ENCODE assay signal across 8 cellular contexts in the genomic region with DNA sequence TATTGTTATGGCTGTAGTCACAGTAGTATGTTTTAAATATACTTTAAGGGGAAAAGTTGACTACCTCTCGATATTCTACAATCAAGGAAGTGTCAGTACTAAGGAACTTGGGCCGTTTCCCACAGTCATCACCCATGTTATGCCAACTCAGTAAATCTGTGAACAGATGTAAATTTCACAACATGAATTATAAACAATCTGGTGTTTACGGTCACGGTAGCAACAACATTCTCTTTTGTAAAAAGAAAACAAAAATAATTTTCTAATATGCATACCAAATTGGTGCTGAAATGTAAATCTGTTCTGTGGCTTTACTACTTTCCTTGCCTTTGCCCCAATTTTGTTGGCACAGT. TPM values are rescaled to one million over a fixed set of nuclear protein-coding genes. Genes with fewer than 3 reads are reported as not detected.
DNase-seq lines count a peak whose midpoint lies in the region; ATAC-seq, FAIRE-seq and TF ChIP-seq lines count a peak whose summit lies in the region.

No MANE protein-coding gene starts in this region.

- TF ChIP-seq POLR2A in H1 (IDR thresholded peaks at IDR 0.05; ENCODE audit: control extremely low read depth in 1 of 2, low read depth in 2 of 2, low read length in 2 of 2), result no peak

- H3K4me3 ChIP-seq in NT2/D1 (ENCODE audit: insufficient read length, low read depth) (peak overlapping the region; percentile 88), H1 (ENCODE audit: extremely low read depth in 1 of 4, insufficient read depth in 2 of 4, low read depth in 3 of 4, low read length in 4 of 4) (peak overlapping the region; percentile 70 to 83 (median 82)), neural progenitor cell (peak overlapping the region; percentile 60)

- H3K9me3 ChIP-seq in NT2/D1 (ENCODE audit: insufficient read depth, low read length) (no peaks in the 10 kb centered on the region), H1 (ENCODE audit: insufficient read depth in 2 of 2, low read depth in 1 of 2, low read length in 1 of 2) (no peaks in the 10 kb centered on the region), neural progenitor cell (ENCODE audit: low read depth) (no peaks in the 10 kb centered on the region)

- 24% methylated on average over 4 of the region's 4 CpGs; no CpG with 5 or more reads in 1 of the 2 experiments for WGBS in H1 (ENCODE audit: extremely low coverage in 1 of 2, insufficient coverage in 1 of 2, insufficient read length in 1 of 2, insufficient replicate concordance in 2 of 2, low coverage in 1 of 2, low lambda C conversion rate in 2 of 2, missing lambda C conversion rate in 1 of 2), 2 experiments

- H4K5ac ChIP-seq in H1 (ENCODE audit: insufficient read length, low read depth, low read length), result no peak overlapping the region

- no peak overlapping the region for H2BK120ac ChIP-seq in H1 (replicated peaks; ENCODE audit: low read depth, low read length)

- no peak overlapping the region for H4K8ac ChIP-seq in H1 (ENCODE audit: extremely low read depth, insufficient read depth, low read length)

- CTCF ChIA-PET in H1 (lab: Charles Lee; ENCODE audit: partially characterized antibody), result interaction anchor here (0.5 to 4.9 kb wide), 15 partner anchors 11 to 836 kb away, joined by 3 to 38 read pairs (median 5); no protein-coding TSS in a partner anchor

- TF ChIP-seq CTCF in C4-2B (conservative IDR thresholded peaks at IDR 0.05) (no peak), H1 (IDR thresholded peaks at IDR 0.05; ENCODE audit: control extremely low read depth in 1 of 3, insufficient read depth in 1 of 3, low read depth in 1 of 3, low read length in 3 of 3) (no peak), neural progenitor cell (IDR thresholded peaks at IDR 0.05) (no peak)

- no peak overlapping the region for H2AK5ac ChIP-seq in H1 (ENCODE audit: low read depth, low read length)

- no peak overlapping the region for H2BK5ac ChIP-seq in H1 (ENCODE audit: low read depth, low read length)

- no peaks in the 10 kb centered on the region for H4K20me1 ChIP-seq in H1 (replicated peaks in 1 of 2; ENCODE audit: control insufficient read depth in 1 of 2, insufficient read depth in 2 of 2, low read length in 2 of 2)
- H4K20me1 ChIP-seq in neural progenitor cell (ENCODE audit: low read depth), result peaks cover 20% of the 10 kb centered on the region

- POLR2A ChIA-PET in H1 (lab: Charles Lee; ENCODE audit: partially characterized antibody), result interaction anchor here (1.5 to 2.5 kb wide), 5 partner anchors 10 to 208 kb away, joined by 3 to 8 read pairs (median 5); partner anchors contain the start of genes HS2ST1 and SELENOF

- H3K4me1 ChIP-seq in NT2/D1 (ENCODE audit: insufficient read depth, insufficient read length) (no peaks in the 10 kb centered on the region), H1 (replicated peaks in 1 of 4; ENCODE audit: control insufficient read depth in 3 of 4, insufficient read depth in 4 of 4, low read length in 3 of 4) (peaks cover 0 to 7% (median 3%) of the 10 kb centered on the region in 4 experiments; a peak in 4 of 7 replicates), neural progenitor cell (peaks cover 13% of the 10 kb centered on the region)

- no peak for ATAC-seq in HG02840 (IDR thresholded peaks at IDR 0.05; ENCODE audit: low FRiP score, unreplicated experiment)
- no peak for ATAC-seq in HG03280 (IDR thresholded peaks at IDR 0.05; ENCODE audit: unreplicated experiment)

- H3K14ac ChIP-seq in H1 (ENCODE audit: insufficient read length), result no peak overlapping the region

- H4K91ac ChIP-seq in H1 (replicated peaks; ENCODE audit: insufficient read length, low read length), result no peak overlapping the region

- no peak overlapping the region for H2BK20ac ChIP-seq in H1 (ENCODE audit: low read length)

- peak overlapping the region; percentile 86 for H3K9ac ChIP-seq in NT2/D1 (ENCODE audit: insufficient read length, low read depth)
- peak overlapping the region in 3 of 4 experiments; percentile 46 to 84 (median 80); a peak in 5 of 7 replicates for H3K9ac ChIP-seq in H1 (replicated peaks in 1 of 4; ENCODE audit: extremely low read depth in 1 of 4, low read depth in 3 of 4, low read length in 3 of 4)
- peak overlapping the region; percentile 66 for H3K9ac ChIP-seq in neural progenitor cell

- H3K36me3 Mint-ChIP-seq in neural progenitor cell, result peaks cover 8% of the 10 kb centered on the region

- peaks cover 17% of the 10 kb centered on the region for H3K27me3 ChIP-seq in NT2/D1 (ENCODE audit: insufficient read depth, insufficient read length)
- H3K27me3 ChIP-seq in H1 (replicated peaks in 1 of 4; ENCODE audit: control insufficient read depth in 3 of 4, extremely low read depth in 1 of 4, insufficient read depth in 3 of 4, low read length in 3 of 4), result no peaks in the 10 kb centered on the region; a peak in 1 of 7 replicates
- no peaks in the 10 kb centered on the region for H3K27me3 ChIP-seq in neural progenitor cell

- no peaks in the 10 kb centered on the region for H3K9me3 Mint-ChIP-seq in neural progenitor cell

- peaks cover 3% of the 10 kb centered on the region for H3K27me3 Mint-ChIP-seq in neural progenitor cell (ENCODE audit: insufficient read depth, low read depth)

- no peak overlapping the region for H3K4ac ChIP-seq in H1 (replicated peaks; ENCODE audit: insufficient read length, low read depth, low read length)

- TF ChIP-seq EP300 in H1 (IDR thresholded peaks at IDR 0.05; ENCODE audit: borderline replicate concordance in 1 of 2, low read depth in 2 of 2, low read length in 2 of 2), result no peak

- H3K4me1 Mint-ChIP-seq in neural progenitor cell, result peaks cover 26% of the 10 kb centered on the region

- H3K36me3 ChIP-seq in NT2/D1 (ENCODE audit: insufficient read depth, insufficient read length, low read length), result peaks cover 14% of the 10 kb centered on the region
- no peaks in the 10 kb centered on the region for H3K36me3 ChIP-seq in H1 (ENCODE audit: control insufficient read depth in 2 of 4, insufficient read depth in 4 of 4, low read length in 3 of 4)
- H3K36me3 ChIP-seq in neural progenitor cell, result no peaks in the 10 kb centered on the region

- peak overlapping the region; percentile 99 for H3K27ac Mint-ChIP-seq in neural progenitor cell

- peak overlapping the region; percentile 99 for H3K4me3 Mint-ChIP-seq in neural progenitor cell

- DNase-seq in NT2/D1 (ENCODE audit: low read depth, low spot score) (no peak), H1 (ENCODE audit: low read depth in 1 of 2, low spot score in 2 of 2) (no peak), neural progenitor cell (ENCODE audit: low spot score) (no peak), NCI-H2107 (lab: John Stamatoyannopoulos, UW) (no peak), NCI-H2227 (lab: John Stamatoyannopoulos, UW; ENCODE audit: unreplicated experiment) (no peak)

- H3K56ac ChIP-seq in H1 (replicated peaks; ENCODE audit: insufficient read length, low read depth, low read length), result no peak overlapping the region

- H3K79me1 ChIP-seq in H1 (ENCODE audit: low read depth, low read length), result no peaks in the 10 kb centered on the region

- no peak for TF ChIP-seq RAD21 in H1 (IDR thresholded peaks at IDR 0.05 in 1 of 2, conservative IDR thresholded peaks at IDR 0.05 in 1 of 2; ENCODE audit: low read depth in 2 of 2, low read length in 2 of 2)

- 0 out of 2 replicates have a peak overlapping the region, but pooled peaks have one; percentile 61 for H2AFZ ChIP-seq in H1 (ENCODE audit: low read length)
- H2AFZ ChIP-seq in neural progenitor cell (replicated peaks), result peak overlapping the region; percentile 70

- peaks cover 8% of the 10 kb centered on the region for H3K23me2 ChIP-seq in H1 (ENCODE audit: low read depth, low read length)

- FAIRE-seq in H1 (lab: Jason Lieb, UNC), result no peak

- H2BK15ac ChIP-seq in H1 (ENCODE audit: low read length), result no peak overlapping the region

- peaks cover 24% of the 10 kb centered on the region for H3F3A ChIP-seq in neural progenitor cell (ENCODE audit: low read depth)

- H3K79me2 ChIP-seq in H1 (ENCODE audit: control insufficient read depth in 1 of 2, insufficient read depth in 2 of 2, low read length in 2 of 2) (peaks cover 0 to 42% of the 10 kb centered on the region in 2 experiments; a peak in 2 of 4 replicates), neural progenitor cell (ENCODE audit: low read depth) (peaks cover 54% of the 10 kb centered on the region)

- no peak overlapping the region for H2BK12ac ChIP-seq in H1 (ENCODE audit: low read depth, low read length)

- H3K27ac ChIP-seq in C4-2B (peak overlapping the region; percentile 80), H1 (ENCODE audit: low read depth, low read length) (no peak overlapping the region), neural progenitor cell (peak overlapping the region; percentile 75)

- peak overlapping the region; percentile 89 to 93 for H3K4me2 ChIP-seq in H1 (ENCODE audit: insufficient read depth in 1 of 2, low read depth in 2 of 2, low read length in 2 of 2)
- H3K4me2 ChIP-seq in neural progenitor cell, result peak overlapping the region; percentile 92

- H3K23ac ChIP-seq in H1 (ENCODE audit: insufficient read length), result no peak overlapping the region

- H3K18ac ChIP-seq in H1 (ENCODE audit: extremely low read depth, low read length), result no peak overlapping the region

TF ChIP-seq in H1, 55 proteins besides CTCF, POLR2A, EP300 and RAD21 (continues in another document):
- TF ChIP-seq BRCA1 (IDR thresholded peaks at IDR 0.05; ENCODE audit: low read depth, low read length) (no peak), RNF2 (IDR thresholded peaks at IDR 0.05; ENCODE audit: borderline replicate concordance, low read depth, low read length, missing control alignments, poor library complexity, severe bottlenecking) (no peak), PHF8 (conservative IDR thresholded peaks at IDR 0.05; ENCODE audit: low read depth, low read length) (no peak), BACH1 (IDR thresholded peaks at IDR 0.05; ENCODE audit: low read length) (no peak), EGR1 (IDR thresholded peaks at IDR 0.05; ENCODE audit: borderline replicate concordance, low read depth, low read length) (no peak), HDAC2 (IDR thresholded peaks at IDR 0.05; ENCODE audit: borderline replicate concordance in 1 of 2, low read depth in 2 of 2, low read length in 2 of 2) (no peak), JUND (IDR thresholded peaks at IDR 0.05; ENCODE audit: low read length) (no peak)

RNA-seq across cellular contexts. Expression of gene SH3GLB1, which starts 1.2 kb away (rescaled TPM):
- total RNA-seq in H1 (2021; fragmentation: NEBNext Ultra II Directional; extraction: Animal tissue kit (Norgen Biotek cat#: 25700)), result 39.4 and 43.1 TPM in 2 replicates
- polyA plus RNA-seq in H1 (2011; rRNA removed), result 4.1 and 7.7 TPM in 2 replicates
- polyA plus RNA-seq in H1 (2011; cell fraction: cytosol; rRNA removed), result 8.4 TPM
- 7.5 TPM for polyA plus RNA-seq in H1 (2011; cell fraction: nucleus; rRNA removed)
- polyA plus RNA-seq in H1 (2012, experiment 1 of 2), result 12.5 to 27.5 TPM (median 13.8 TPM) in 4 replicates
- 3.0 TPM for polyA plus RNA-seq in H1 (2012, experiment 2 of 2)
- polyA plus RNA-seq in H1 (2013, experiment 1 of 2), result 15.6 TPM
- polyA plus RNA-seq in H1 (2013, experiment 2 of 2), result 13.5 TPM
- polyA minus RNA-seq in H1 (2011; rRNA and poly(A)+ RNA removed), result 12.3 and 19.6 TPM in 2 replicates
- polyA minus RNA-seq in H1 (2011; cell fraction: cytosol; rRNA and poly(A)+ RNA removed), result 9.5 TPM
- 20.3 TPM for polyA minus RNA-seq in H1 (2011; cell fraction: nucleus; rRNA and poly(A)+ RNA removed)
- total RNA-seq in neural progenitor cell (ENCODE audit: low replicate concordance), result 21.5 and 28.5 TPM in 2 replicates
